Comparison of ENCODE assay signal across 8 cellular contexts in genomic region chr11:10302744-10303557, GRCh38. TPM values are rescaled to one million over a fixed set of nuclear protein-coding genes. Genes with fewer than 3 reads are reported as not detected.
DNase-seq lines count a peak whose midpoint lies in the region; ATAC-seq and TF ChIP-seq lines count a peak whose summit lies in the region.

No MANE protein-coding gene starts in this region.

- H3K4me3 ChIP-seq in skin epidermis: peak overlapping the region; percentile 52 to 77 (median 65)

- in situ Hi-C loops in G401 (cut with HindIII; ENCODE audit: low sequenced_read_pairs): loop anchor here (25.0 kb wide), 1 partner anchor 466 kb away; no protein-coding TSS in a partner anchor
- in situ Hi-C loops in GM13977 (cut with MboI; ENCODE audit: low pct_unique_long_range_greater_than_20kb, low sequenced_read_pairs, unreplicated experiment): loop anchor here (25.0 kb wide), 2 partner anchors 316 to 441 kb away; no protein-coding TSS in a partner anchor

- TF ChIP-seq CTCF in VCaP (conservative IDR thresholded peaks at IDR 0.05) (no peak), GM13977 (IDR thresholded peaks at IDR 0.05; ENCODE audit: extremely low read depth, insufficient read depth, missing control alignments) (no peak)

- DNase-seq in G401 (ENCODE audit: low spot score) (peak; percentile 77), LoVo (ENCODE audit: low spot score) (peak; percentile 83), cerebellar cortex (ENCODE audit: low spot score) (peak; percentile 73), islet precursor cell (peak; percentile 76), GM13977 (ENCODE audit: low spot score) (no peak)

- H3K27ac ChIP-seq in VCaP (peak overlapping the region; percentile 96), skin epidermis (peak overlapping the region in 20 of 21 experiments; percentile 56 to 91 (median 82))

- no peak for ATAC-seq in HG03025 (IDR thresholded peaks at IDR 0.05; ENCODE audit: low FRiP score, unreplicated experiment)

RNA-seq across cellular contexts. Expression of gene ADM, which starts 1.9 kb away (rescaled TPM):
- total RNA-seq in G401 (2014; rRNA removed; shearing (Covaris generic)): 209 and 276 TPM in 2 replicates

RNA-seq across cellular contexts. Expression of gene SBF2, which starts 8.9 kb away (rescaled TPM):
- total RNA-seq in G401 (2014; rRNA removed; shearing (Covaris generic)): 35.9 and 67.9 TPM in 2 replicates
